ENCODE assay signal across 15 cellular contexts in genomic region chr1:202281316-202282016, GRCh38.
A peak's percentile ranks its signal among the peaks of the same experiment; 100 is the strongest.
DNase-seq lines count a peak whose midpoint lies in the region; ATAC-seq and TF ChIP-seq lines count a peak whose summit lies in the region.
"Had no signal": no experiment of that assay in that cellular context is flagged by ENCODE, and none has a peak within 500 bp of the region (broad histone marks: within the 10 kb centered on the region; RNA-seq: fewer than 3 reads in every experiment).

No MANE protein-coding gene starts in this region.

- H3K4me1 Mint-ChIP-seq in endothelial cell (ENCODE audit: unreplicated experiment): peaks cover 8% of the 10 kb centered on the region
- H3K4me1 Mint-ChIP-seq in activated T-cell treated with anti-CD3 and anti-CD28 coated beads, Interleukin-2, amount 50 U/mL, for 4 hours (ENCODE audit: low read depth): peaks cover 15% of the 10 kb centered on the region

- H3K4me2 ChIP-seq in PC-3 (ENCODE audit: low read length): peak overlapping the region; percentile 34; the same call in 1 of the 2 replicates
- peak overlapping the region; percentile 49 for H3K4me2 ChIP-seq in osteoblast (ENCODE audit: insufficient read depth, low read length)

- H3K27me3 Mint-ChIP-seq in endothelial cell (ENCODE audit: unreplicated experiment): peaks cover 6% of the 10 kb centered on the region
- H3K27me3 Mint-ChIP-seq in activated T-cell treated with anti-CD3 and anti-CD28 coated beads, Interleukin-2, amount 50 U/mL, for 4 hours (ENCODE audit: low read depth): peaks cover 3% of the 10 kb centered on the region

- no peaks in the 10 kb centered on the region for H3K36me3 Mint-ChIP-seq in endothelial cell (ENCODE audit: low read depth, unreplicated experiment)
- H3K36me3 Mint-ChIP-seq in activated T-cell treated with anti-CD3 and anti-CD28 coated beads, Interleukin-2, amount 50 U/mL, for 4 hours (ENCODE audit: insufficient read depth): no peaks in the 10 kb centered on the region
- H3K36me3 Mint-ChIP-seq: naive thymus-derived CD8-positive, alpha-beta T cell had no signal

- H3K4me3 Mint-ChIP-seq in endothelial cell (ENCODE audit: unreplicated experiment): no peak overlapping the region
- no peak overlapping the region for H3K4me3 Mint-ChIP-seq in activated T-cell treated with anti-CD3 and anti-CD28 coated beads, Interleukin-2, amount 50 U/mL, for 4 hours
- H3K4me3 Mint-ChIP-seq: endodermal cell; naive thymus-derived CD8-positive, alpha-beta T cell had no signal

- H4K20me1 ChIP-seq in PC-3 (ENCODE audit: low read length) (no peaks in the 10 kb centered on the region), osteoblast (ENCODE audit: insufficient read depth, low read length) (no peaks in the 10 kb centered on the region)

- ATAC-seq in PC-3: no peak
- no peak for ATAC-seq in activated T-cell treated with anti-CD3 and anti-CD28 coated beads, Interleukin-2, amount 50 U/mL, for 4 hours
- ATAC-seq in HG02610 (IDR thresholded peaks at IDR 0.05; ENCODE audit: unreplicated experiment): no peak
- ATAC-seq: naive thymus-derived CD8-positive, alpha-beta T cell had no signal

- H3K27ac ChIP-seq in PC-3 (ENCODE audit: low read length) (no peak overlapping the region), osteoblast (ENCODE audit: low read depth, low read length) (peak overlapping the region; percentile 61)

- peak overlapping the region; percentile 53 for H3K27ac Mint-ChIP-seq in endothelial cell (ENCODE audit: unreplicated experiment)

- H3K9me2 ChIP-seq in PC-3 (replicated peaks; ENCODE audit: low read length): no peaks in the 10 kb centered on the region

- H3K9ac ChIP-seq in PC-3 (ENCODE audit: low read length): no peak overlapping the region

- POLR2A ChIA-PET in PC-3 (lab: Charles Lee; ENCODE audit: unreplicated experiment): no interaction called here

- no peak overlapping the region for H3K4me3 ChIP-seq in PC-3 (ENCODE audit: low read length)
- H3K4me3 ChIP-seq in osteoblast (ENCODE audit: insufficient read depth, low read length): peak overlapping the region; percentile 17

- H3K27me3 ChIP-seq in PC-3 (ENCODE audit: low read length) (no peaks in the 10 kb centered on the region), osteoblast (ENCODE audit: insufficient read depth, low read length) (no peaks in the 10 kb centered on the region)

- no TSS peak for BruUV-seq in PC-3 (replicated peaks; lab: Mats Ljungman, UMichigan)

- H3K4me1 ChIP-seq in PC-3 (ENCODE audit: insufficient read depth, low read length) (peaks cover 68% of the 10 kb centered on the region), osteoblast (ENCODE audit: insufficient read depth, low read length) (peaks cover 53% of the 10 kb centered on the region)
- H3K4me1 ChIP-seq: Caco-2 had no signal

- H3K9me3 ChIP-seq in PC-3 (ENCODE audit: low read length): no peaks in the 10 kb centered on the region
- no peaks in the 10 kb centered on the region for H3K9me3 ChIP-seq in osteoblast (ENCODE audit: low read depth, low read length)
- H3K9me3 ChIP-seq: Caco-2 had no signal

- CTCF ChIA-PET in PC-3 (lab: Charles Lee): no interaction called here

- intact Hi-C loops in PC-3 (cut with micrococcal nuclease): loop anchor here (1.0 kb wide), 1 partner anchor 11 kb away; no protein-coding TSS in a partner anchor

- DNase-seq in Daoy (ENCODE audit: low read depth) (peak; percentile 89), PC-3 (peak; percentile 57), endothelial cell (ENCODE audit: low spot score) (no peak), osteoblast (ENCODE audit: insufficient read length, low spot score, missing footprints) (peak; percentile 62), DMS153 (lab: John Stamatoyannopoulos, UW) (no peak), NCI-H82 (lab: John Stamatoyannopoulos, UW) (no peak)
- no peak for DNase-seq in activated T-cell treated with anti-CD3 and anti-CD28 coated beads, Interleukin-2, amount 50 U/mL, for 4 hours
- DNase-seq: activated CD4-positive, alpha-beta T cell treated with anti-CD3 and anti-CD28 coated beads for 48 hours; activated naive CD4-positive, alpha-beta T cell treated with anti-CD3 and anti-CD28 coated beads, Interleukin-2, amount 50 U/mL, for 16 hours; NCI-H524 treated with DMSO at 0.1 percent for 48 hours; small intestine had no signal

- TF ChIP-seq CTCF in PC-3 (conservative IDR thresholded peaks at IDR 0.05; ENCODE audit: low read depth, low read length): no peak
- no peak for TF ChIP-seq CTCF in endothelial cell (IDR thresholded peaks at IDR 0.05; ENCODE audit: unreplicated experiment)
- no peak for TF ChIP-seq CTCF in osteoblast (IDR thresholded peaks at IDR 0.05; ENCODE audit: extremely low read depth, low read depth, low read length)

- H3F3A ChIP-seq in PC-3 (ENCODE audit: low read length, unreplicated experiment): no peaks in the 10 kb centered on the region

- no peaks in the 10 kb centered on the region for H3K79me2 ChIP-seq in PC-3 (ENCODE audit: low read length)
- no peaks in the 10 kb centered on the region for H3K79me2 ChIP-seq in osteoblast (ENCODE audit: insufficient read depth, low read length)

- H2AFZ ChIP-seq in PC-3 (ENCODE audit: low read length) (no peak overlapping the region), osteoblast (ENCODE audit: low read length) (no peak overlapping the region)

- no peaks in the 10 kb centered on the region for H3K9me3 Mint-ChIP-seq in endothelial cell (ENCODE audit: unreplicated experiment)
- H3K9me3 Mint-ChIP-seq in activated T-cell treated with anti-CD3 and anti-CD28 coated beads, Interleukin-2, amount 50 U/mL, for 4 hours: no peaks in the 10 kb centered on the region
- H3K9me3 Mint-ChIP-seq: endodermal cell; naive thymus-derived CD8-positive, alpha-beta T cell had no signal

- no peaks in the 10 kb centered on the region for H3K36me3 ChIP-seq in PC-3 (ENCODE audit: low read depth, low read length)
- no peaks in the 10 kb centered on the region for H3K36me3 ChIP-seq in osteoblast (ENCODE audit: insufficient read depth, low read length)

Comparison
In these comparisons a context has a peak if more than half of its experiments do, and no peak if none do; other contexts are left out.
1. DNase-seq: peak in Daoy (single experiment), PC-3 (single experiment) and osteoblast (single experiment); none in endothelial cell (single experiment), DMS153 (single experiment), activated T-cell treated with anti-CD3 and anti-CD28 coated beads, Interleukin-2, amount 50 U/mL, for 4 hours (single experiment) and NCI-H82 (single experiment).